ENCODE assay signal across 5 cellular contexts in genomic region chr6:107369493-107369892, GRCh38.
"Had no signal": no experiment of that assay in that cellular context is flagged by ENCODE, and none has a peak within 500 bp of the region (broad histone marks: within the 10 kb centered on the region; RNA-seq: fewer than 3 reads in every experiment).

No MANE protein-coding gene starts in this region.

- H3K9ac ChIP-seq: GM23248 had no signal

- ATAC-seq: K562 had no signal

- H3K4me1 Mint-ChIP-seq: H9 had no signal

- H3K4me3 Mint-ChIP-seq: H9 had no signal

- H3K9me3 Mint-ChIP-seq: H9 had no signal

- DNase-seq: GM23248, H9, HCEC 1CT, IMR-90 had no signal

- H3K4me3 ChIP-seq: GM23248, K562 had no signal

- H3K27ac ChIP-seq: GM23248 had no signal
